Comparison of ENCODE assay signal across 16 cellular contexts in genomic region chr18:31651369-31651768, GRCh38. TPM values are rescaled to one million over a fixed set of nuclear protein-coding genes. Genes with fewer than 3 reads are reported as not detected.
A peak's percentile ranks its signal among the peaks of the same experiment; 100 is the strongest.
DNase-seq lines count a peak whose midpoint lies in the region; ATAC-seq and TF ChIP-seq lines count a peak whose summit lies in the region.
"Had no signal": no experiment of that assay in that cellular context is flagged by ENCODE, and none has a peak within 500 bp of the region (broad histone marks: within the 10 kb centered on the region; RNA-seq: fewer than 3 reads in every experiment).

No MANE protein-coding gene starts in this region.

- no peak for ATAC-seq in lower lobe of right lung
- ATAC-seq: A549, HCT116 had no signal

- H3K4me1 Mint-ChIP-seq in type B pancreatic cell (ENCODE audit: unreplicated experiment), result peaks cover 26% of the 10 kb centered on the region

- H3K9me3 ChIP-seq in lower lobe of right lung, result no peaks in the 10 kb centered on the region
- H3K9me3 ChIP-seq: A549 had no signal

- no peaks in the 10 kb centered on the region for H3K36me3 ChIP-seq in lower lobe of right lung

- peak; percentile 57 for DNase-seq in ELF-1 (ENCODE audit: low read depth, low spot score)
- peak; percentile 83 for DNase-seq in NCI-H69 (lab: John Stamatoyannopoulos, UW)
- DNase-seq in islet precursor cell, result peak; percentile 67
- DNase-seq in type B pancreatic cell (ENCODE audit: extremely low spot score, unreplicated experiment), result no peak
- no peak for DNase-seq in activated T-cell treated with anti-CD3 and anti-CD28 coated beads, Interleukin-2, amount 50 U/mL, for 48 hours
- DNase-seq in lower lobe of right lung, result no peak
- no peak for DNase-seq in anterior cingulate cortex (lab: John Stamatoyannopoulos, UW)
- DNase-seq: Calu3; CD4-positive, CD25-positive, alpha-beta regulatory T cell; DMS 273 treated with DMSO at 0.1 percent for 48 hours had no signal

- H3K9me3 Mint-ChIP-seq in type B pancreatic cell, result peaks cover 5% of the 10 kb centered on the region

- TF ChIP-seq CTCF in type B pancreatic cell (conservative IDR thresholded peaks at IDR 0.05) (no peak), lower lobe of right lung (IDR thresholded peaks at IDR 0.05) (no peak)

- no peak overlapping the region for H3K27ac ChIP-seq in lower lobe of right lung
- H3K27ac ChIP-seq: A549 had no signal

- H3K27me3 Mint-ChIP-seq in type B pancreatic cell, result no peaks in the 10 kb centered on the region

- no peaks in the 10 kb centered on the region for H3K4me1 ChIP-seq in lower lobe of right lung

- H3K27me3 ChIP-seq in lower lobe of right lung (ENCODE audit: low read depth), result no peaks in the 10 kb centered on the region

- H3K4me3 Mint-ChIP-seq in type B pancreatic cell, result peak overlapping the region; percentile 70
- H3K4me3 Mint-ChIP-seq: CD4-positive, CD25-positive, alpha-beta regulatory T cell had no signal

- peaks cover 23% of the 10 kb centered on the region for H3K36me3 Mint-ChIP-seq in type B pancreatic cell
- H3K36me3 Mint-ChIP-seq: CD4-positive, CD25-positive, alpha-beta regulatory T cell had no signal

- intact Hi-C loops in lower lobe of right lung (cut with DNase I), result no loop called here

- no peak overlapping the region for H3K4me3 ChIP-seq in lower lobe of right lung
- H3K4me3 ChIP-seq: A549, K562 had no signal

- H3K27ac Mint-ChIP-seq in type B pancreatic cell, result peak overlapping the region; percentile 94
- H3K27ac Mint-ChIP-seq: CD4-positive, CD25-positive, alpha-beta regulatory T cell had no signal

RNA-seq across cellular contexts. Expression of gene B4GALT6, which starts 33.0 kb away (rescaled TPM):
- total RNA-seq in type B pancreatic cell (ENCODE audit: low replicate concordance) (35.9 and 47.5 TPM in 2 replicates), lower lobe of right lung (4.6 TPM)

RNA-seq across cellular contexts. Expression of gene TTR, which starts 59.7 kb away (rescaled TPM):
- total RNA-seq in type B pancreatic cell (ENCODE audit: low replicate concordance) (2,711 and 3,458 TPM in 2 replicates), lower lobe of right lung (not detected)
- total RNA-seq: CD4-positive, CD25-positive, alpha-beta regulatory T cell; Daoy; G401; H4 had no signal

Comparison
In these comparisons a context has a peak if more than half of its experiments do, and no peak if none do; other contexts are left out.
1. DNase-seq: peak in ELF-1 (single experiment), NCI-H69 (single experiment) and islet precursor cell (single experiment); none in type B pancreatic cell (single experiment), activated T-cell treated with anti-CD3 and anti-CD28 coated beads, Interleukin-2, amount 50 U/mL, for 48 hours (0 of 2), lower lobe of right lung (single experiment) and anterior cingulate cortex (0 of 58).
2. RNA of gene TTR, which starts 59.7 kb away (total RNA-seq): 2,711 to 3,458 TPM in type B pancreatic cell; not detected in lower lobe of right lung (single experiment); every median in the first group is over 1,000 times any median in the second.